9 cellular contexts compared by ENCODE assay signal in the genomic region with DNA sequence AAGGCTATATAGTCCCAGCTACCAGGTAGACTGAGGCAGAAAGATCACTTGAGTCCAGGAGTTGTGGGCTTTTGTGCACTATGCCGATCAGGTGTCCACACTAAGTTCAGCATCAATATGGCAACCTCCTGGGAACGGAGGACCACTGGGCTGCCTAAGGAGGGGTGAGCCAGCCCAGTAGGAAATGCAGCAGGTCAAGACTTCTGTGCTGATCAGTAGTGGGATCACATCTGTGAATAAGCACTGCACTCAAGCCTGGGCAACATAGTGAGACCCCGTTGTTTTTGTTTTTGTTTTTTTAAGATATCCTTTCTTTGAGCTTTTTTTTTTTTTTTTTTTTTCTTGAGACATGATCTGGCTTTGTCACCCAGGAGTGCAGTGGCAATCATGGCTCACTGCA.
"Had no signal": no experiment of that assay in that cellular context is flagged by ENCODE, and none has a peak within 500 bp of the region (broad histone marks: within the 10 kb centered on the region; RNA-seq: fewer than 3 reads in every experiment).

No MANE protein-coding gene starts in this region.

- H3K27ac ChIP-seq: HL-60, KMS-11 had no signal

- H3K4me3 ChIP-seq: GM23338, HAP-1 had no signal

- H3K4me1 Mint-ChIP-seq: IgD-negative memory B cell had no signal

- H3K4me3 Mint-ChIP-seq: GM23338, IgD-negative memory B cell had no signal

- H3K27ac Mint-ChIP-seq: GM23338, IgD-negative memory B cell had no signal

- H3K9me3 Mint-ChIP-seq: GM23338, IgD-negative memory B cell had no signal

- H3K4me1 ChIP-seq: HAP-1 had no signal

- H3K27me3 Mint-ChIP-seq: IgD-negative memory B cell had no signal

- H3K36me3 Mint-ChIP-seq: IgD-negative memory B cell had no signal

- H3K9me3 ChIP-seq: HAP-1 had no signal

- DNase-seq: H7, KBM-7 had no signal

- ATAC-seq: GM23338, HCT116, HepG2 had no signal
